Comparison of ENCODE assay signal across 26 cellular contexts in the genomic region with DNA sequence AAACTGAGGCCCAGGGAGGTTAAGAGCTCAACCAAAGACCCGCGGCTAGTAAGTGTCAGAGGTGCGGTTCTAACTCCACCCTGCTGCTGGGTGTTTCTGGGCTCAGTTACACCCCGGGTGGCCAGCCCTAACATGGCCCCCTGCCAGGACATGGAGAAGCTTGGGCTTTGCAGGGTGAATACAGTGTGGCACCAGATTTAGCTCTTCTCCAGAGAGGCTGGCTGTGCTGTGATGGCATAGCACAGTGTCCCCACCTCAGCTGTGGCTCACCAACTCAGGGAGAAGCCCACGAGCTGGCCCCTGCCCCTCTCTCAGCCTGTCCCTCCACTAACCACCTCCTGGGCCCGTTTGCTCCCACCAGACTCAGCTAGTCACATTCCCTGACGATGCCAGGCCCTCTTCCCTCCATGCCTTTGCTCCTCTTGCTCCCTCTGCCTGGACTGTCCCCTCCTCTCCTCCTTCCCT. TPM values are rescaled to one million over a fixed set of nuclear protein-coding genes. Genes with fewer than 3 reads are reported as not detected.
DNase-seq lines count a peak whose midpoint lies in the region; ATAC-seq, FAIRE-seq and TF ChIP-seq lines count a peak whose summit lies in the region.
"Had no signal": no experiment of that assay in that cellular context is flagged by ENCODE, and none has a peak within 500 bp of the region (broad histone marks: within the 10 kb centered on the region; RNA-seq: fewer than 3 reads in every experiment).

No MANE protein-coding gene starts in this region.

- peak in 3 of 4 donors; percentile 29 to 46 (median 42) for ATAC-seq in psoas muscle
- ATAC-seq in foreskin keratinocyte: no peak
- ATAC-seq: GM12878; heart right ventricle; left lung; stimulated activated naive CD8-positive, alpha-beta T cell treated with anti-CD3 and anti-CD28 coated beads, Interleukin-15, Interleukin-2, amounts not matched to agents 100 U/mL and 50 U/mL, for 24 hours had no signal

- no peak overlapping the region for H3K18ac ChIP-seq in H1 (ENCODE audit: extremely low read depth, low read length)

- peak overlapping the region; percentile 12; the same call in 1 of the 2 replicates for H2BK5ac ChIP-seq in H1 (ENCODE audit: low read depth, low read length)

- H3K36me3 ChIP-seq in H1 (ENCODE audit: control insufficient read depth in 2 of 4, insufficient read depth in 4 of 4, low read length in 3 of 4): no peaks in the 10 kb centered on the region; a peak in 2 of 8 replicates
- peaks cover 0 to 73% of the 10 kb centered on the region in 2 donors for H3K36me3 ChIP-seq in psoas muscle (ENCODE audit: insufficient read depth in 1 of 2, low read depth in 1 of 2)
- H3K36me3 ChIP-seq: neural progenitor cell, transverse colon had no signal

- H3K4me3 ChIP-seq in H1 (ENCODE audit: extremely low read depth in 1 of 4, insufficient read depth in 2 of 4, low read depth in 3 of 4, low read length in 4 of 4) (no peak overlapping the region), psoas muscle (no peak overlapping the region)
- H3K4me3 ChIP-seq: GM12878, heart right ventricle, left lung, neural progenitor cell, SK-N-MC, skin epidermis, transverse colon had no signal

- H3K27me3 ChIP-seq in H1 (replicated peaks in 1 of 4; ENCODE audit: control insufficient read depth in 3 of 4, extremely low read depth in 1 of 4, insufficient read depth in 3 of 4, low read length in 3 of 4) (no peaks in the 10 kb centered on the region), psoas muscle (ENCODE audit: insufficient read depth in 3 of 3, low read length in 2 of 3) (no peaks in the 10 kb centered on the region), foreskin keratinocyte (no peaks in the 10 kb centered on the region)
- H3K27me3 ChIP-seq: heart right ventricle, left lung, neural progenitor cell, transverse colon had no signal

- no peak for TF ChIP-seq EP300 in H1 (IDR thresholded peaks at IDR 0.05; ENCODE audit: borderline replicate concordance in 1 of 2, low read depth in 2 of 2, low read length in 2 of 2)

- no peak overlapping the region for H3K23ac ChIP-seq in H1 (ENCODE audit: insufficient read length)

- H4K20me1 ChIP-seq in H1 (replicated peaks in 1 of 2; ENCODE audit: control insufficient read depth in 1 of 2, insufficient read depth in 2 of 2, low read length in 2 of 2): no peaks in the 10 kb centered on the region

- POLR2A ChIA-PET in H1 (lab: Charles Lee; ENCODE audit: partially characterized antibody): interaction anchor here (1.3 kb wide), 1 partner anchor 32 kb away, joined by 3 read pairs; no protein-coding TSS in a partner anchor

- H3K79me2 ChIP-seq in H1 (ENCODE audit: control insufficient read depth in 1 of 2, insufficient read depth in 2 of 2, low read length in 2 of 2): no peaks in the 10 kb centered on the region

- H2BK15ac ChIP-seq in H1 (ENCODE audit: low read length): no peak overlapping the region; the same call in 1 of the 2 replicates

- H3K4ac ChIP-seq in H1 (replicated peaks; ENCODE audit: insufficient read length, low read depth, low read length): no peak overlapping the region

- no peaks in the 10 kb centered on the region for H3K79me1 ChIP-seq in H1 (ENCODE audit: low read depth, low read length)

- 90% methylated on average over 7 of the region's 7 CpGs; no CpG with 5 or more reads in 1 of the 2 experiments for WGBS in H1 (ENCODE audit: extremely low coverage in 1 of 2, insufficient coverage in 1 of 2, insufficient read length in 1 of 2, insufficient replicate concordance in 2 of 2, low coverage in 1 of 2, low lambda C conversion rate in 2 of 2, missing lambda C conversion rate in 1 of 2), 2 experiments
- WGBS in psoas muscle, 3 donors: 38 to 58% (median 50%) methylated on average over 7 of the region's 7 CpGs

- H3K9me3 ChIP-seq in H1 (ENCODE audit: insufficient read depth in 2 of 2, low read depth in 1 of 2, low read length in 1 of 2) (no peaks in the 10 kb centered on the region), psoas muscle (no peaks in the 10 kb centered on the region)
- H3K9me3 ChIP-seq: heart right ventricle, left lung, transverse colon had no signal

- TF ChIP-seq RAD21 in H1 (IDR thresholded peaks at IDR 0.05 in 1 of 2, conservative IDR thresholded peaks at IDR 0.05 in 1 of 2; ENCODE audit: low read depth in 2 of 2, low read length in 2 of 2): no peak

- H2BK12ac ChIP-seq in H1 (ENCODE audit: low read depth, low read length): no peak overlapping the region

- H3K23me2 ChIP-seq in H1 (ENCODE audit: low read depth, low read length): no peaks in the 10 kb centered on the region

- CTCF ChIA-PET in H1 (lab: Charles Lee; ENCODE audit: partially characterized antibody): interaction anchor here (0.6 to 1.6 kb wide), 2 partner anchors 11 to 45 kb away, joined by 3 to 4 read pairs; no protein-coding TSS in a partner anchor

- no peak for TF ChIP-seq POLR2A in H1 (IDR thresholded peaks at IDR 0.05; ENCODE audit: control extremely low read depth in 1 of 2, low read depth in 2 of 2, low read length in 2 of 2)

- no peak overlapping the region for H4K8ac ChIP-seq in H1 (ENCODE audit: extremely low read depth, insufficient read depth, low read length)

- H3K4me1 ChIP-seq in H1 (replicated peaks in 1 of 4; ENCODE audit: control insufficient read depth in 3 of 4, insufficient read depth in 4 of 4, low read length in 3 of 4) (no peaks in the 10 kb centered on the region; a peak in 1 of 7 replicates), psoas muscle (peaks cover 44% of the 10 kb centered on the region), foreskin keratinocyte (no peaks in the 10 kb centered on the region)
- H3K4me1 ChIP-seq: left lung, neural progenitor cell had no signal

- H2BK20ac ChIP-seq in H1 (ENCODE audit: low read length): no peak overlapping the region

- no peak overlapping the region for H4K5ac ChIP-seq in H1 (ENCODE audit: insufficient read length, low read depth, low read length)

- TF ChIP-seq CTCF in H1 (IDR thresholded peaks at IDR 0.05; ENCODE audit: control extremely low read depth in 1 of 3, insufficient read depth in 1 of 3, low read depth in 1 of 3, low read length in 3 of 3) (no peak), psoas muscle (IDR thresholded peaks at IDR 0.05) (no peak), foreskin keratinocyte (conservative IDR thresholded peaks at IDR 0.05) (no peak)

- H3K4me2 ChIP-seq in H1 (ENCODE audit: insufficient read depth in 1 of 2, low read depth in 2 of 2, low read length in 2 of 2): no peak overlapping the region
- H3K4me2 ChIP-seq: neural progenitor cell had no signal

- no peak overlapping the region for H4K91ac ChIP-seq in H1 (replicated peaks; ENCODE audit: insufficient read length, low read length)

- H2AFZ ChIP-seq in H1 (ENCODE audit: low read length): no peak overlapping the region
- H2AFZ ChIP-seq: neural progenitor cell had no signal

- H2AK5ac ChIP-seq in H1 (ENCODE audit: low read depth, low read length): no peak overlapping the region

- intact Hi-C loops in psoas muscle (cut with DNase I): no loop called here

- peak overlapping the region in 1 of 4 experiments; percentile 37; a peak in 1 of 7 replicates for H3K9ac ChIP-seq in H1 (replicated peaks in 1 of 4; ENCODE audit: extremely low read depth in 1 of 4, low read depth in 3 of 4, low read length in 3 of 4)
- H3K9ac ChIP-seq: neural progenitor cell had no signal

- no peak overlapping the region for H3K14ac ChIP-seq in H1 (ENCODE audit: insufficient read length)

- H3K56ac ChIP-seq in H1 (replicated peaks; ENCODE audit: insufficient read length, low read depth, low read length): no peak overlapping the region

- H2BK120ac ChIP-seq in H1 (replicated peaks; ENCODE audit: low read depth, low read length): no peak overlapping the region

- FAIRE-seq in H1 (lab: Jason Lieb, UNC): no peak
- FAIRE-seq: GM12878 had no signal

- DNase-seq in NCI-H345 (lab: John Stamatoyannopoulos, UW): peak; percentile 4
- DNase-seq in NCI-H345 treated with DMSO at 0.1 percent for 48 hours (lab: John Stamatoyannopoulos, UW; ENCODE audit: unreplicated experiment): no peak
- peak in 70 of 76 experiments; percentile 24 to 85 (median 68) for DNase-seq in HUDEP-2 (lab: John Stamatoyannopoulos, UW; ENCODE audit: unreplicated experiment in 76 of 76)
- DNase-seq in H1 (ENCODE audit: low read depth in 1 of 2, low spot score in 2 of 2): no peak
- peak in 1 of 2 donors; percentile 66 for DNase-seq in psoas muscle
- DNase-seq in NCI-H69 (lab: John Stamatoyannopoulos, UW): no peak
- DNase-seq in foreskin keratinocyte: no peak
- no peak for DNase-seq in activated CD4-positive, CD25-positive, alpha-beta regulatory T cell treated with anti-CD3 and anti-CD28 coated beads, Interleukin-2, amount 50 U/mL, for 72 hours
- DNase-seq: amniotic stem cell; dermis blood vessel endothelial cell; DMS79; heart right ventricle; Karpas-422; left lung; MV-4-11; NCI-H1694; RPMI8226; stimulated activated CD4-positive, alpha-beta T cell treated with anti-CD3 and anti-CD28 coated beads, Interleukin-2, amount 100 ng/mL, for 24 hours; stimulated activated naive CD8-positive, alpha-beta T cell treated with anti-CD3 and anti-CD28 coated beads, Interleukin-15, Interleukin-2, amounts not matched to agents 100 U/mL and 50 U/mL, for 24 hours; transverse colon had no signal

- H3K27ac ChIP-seq in H1 (ENCODE audit: low read depth, low read length) (no peak overlapping the region), psoas muscle (peak overlapping the region; percentile 50), foreskin keratinocyte (no peak overlapping the region)
- H3K27ac ChIP-seq: 22Rv1, heart right ventricle, left lung, neural progenitor cell, SK-N-MC, skin epidermis, transverse colon had no signal

RNA-seq across cellular contexts. Expression of gene UCP3, which starts 7.0 kb away (rescaled TPM):
- 0.92 and 1.3 TPM in 2 replicates for total RNA-seq in H1 (2021; fragmentation: NEBNext Ultra II Directional; extraction: Animal tissue kit (Norgen Biotek cat#: 25700))
- 0.67 and 0.85 TPM in 2 replicates for polyA plus RNA-seq in H1 (2011; rRNA removed)
- 0.80 TPM for polyA plus RNA-seq in H1 (2011; cell fraction: cytosol; rRNA removed)
- 5.5 TPM for polyA plus RNA-seq in H1 (2011; cell fraction: nucleus; rRNA removed)
- polyA plus RNA-seq in H1 (2012, experiment 1 of 2): 0.59 to 2.2 TPM (median 1.1 TPM) in 4 replicates
- polyA plus RNA-seq in H1 (2012, experiment 2 of 2): 0.12 TPM
- polyA plus RNA-seq in H1 (2013, experiment 1 of 2): 0.65 TPM
- polyA plus RNA-seq in H1 (2013, experiment 2 of 2): 0.57 TPM
- 1.0 and 1.4 TPM in 2 replicates for polyA minus RNA-seq in H1 (2011; rRNA and poly(A)+ RNA removed)
- not detected for polyA minus RNA-seq in H1 (2011; cell fraction: cytosol; rRNA and poly(A)+ RNA removed)
- polyA minus RNA-seq in H1 (2011; cell fraction: nucleus; rRNA and poly(A)+ RNA removed): 3.5 TPM
- 100 to 1,000 TPM in 3 of 4 donors, 10 to 100 TPM in 1; 53.8 to 299 (median 169) TPM for total RNA-seq in psoas muscle
- polyA plus RNA-seq in psoas muscle: 100 to 1,000 TPM in 2 of 3 donors, 1 to 10 TPM in 1; 8.9 to 587 (median 330) TPM
- 0.21 and 0.48 TPM in 2 replicates for total RNA-seq in foreskin keratinocyte
- 0.12 and 0.26 TPM in 2 replicates for polyA plus RNA-seq in foreskin keratinocyte

RNA-seq across cellular contexts. Expression of gene UCP2, which starts 19.2 kb away (rescaled TPM):
- total RNA-seq in H1 (2021; fragmentation: NEBNext Ultra II Directional; extraction: Animal tissue kit (Norgen Biotek cat#: 25700)): 39.8 and 46.2 TPM in 2 replicates
- polyA plus RNA-seq in H1 (2011; rRNA removed): 55.2 and 79.1 TPM in 2 replicates
- 42.6 TPM for polyA plus RNA-seq in H1 (2011; cell fraction: cytosol; rRNA removed)
- 42.7 TPM for polyA plus RNA-seq in H1 (2011; cell fraction: nucleus; rRNA removed)
- polyA plus RNA-seq in H1 (2012, experiment 1 of 2): 28.1 to 49.5 TPM (median 39.5 TPM) in 4 replicates
- 31.0 TPM for polyA plus RNA-seq in H1 (2012, experiment 2 of 2)
- 31.3 TPM for polyA plus RNA-seq in H1 (2013, experiment 1 of 2)
- 31.0 TPM for polyA plus RNA-seq in H1 (2013, experiment 2 of 2)
- 52.7 and 73.3 TPM in 2 replicates for polyA minus RNA-seq in H1 (2011; rRNA and poly(A)+ RNA removed)
- polyA minus RNA-seq in H1 (2011; cell fraction: cytosol; rRNA and poly(A)+ RNA removed): 54.7 TPM
- 53.6 TPM for polyA minus RNA-seq in H1 (2011; cell fraction: nucleus; rRNA and poly(A)+ RNA removed)
- 10 to 100 TPM; 40.8 to 99.5 (median 66.1) TPM for total RNA-seq in psoas muscle
- polyA plus RNA-seq in psoas muscle: 10 to 100 TPM; 11.8 to 90.6 (median 89.6) TPM
- 0.42 and 0.65 TPM in 2 replicates for total RNA-seq in foreskin keratinocyte
- polyA plus RNA-seq in foreskin keratinocyte: 1.0 and 1.2 TPM in 2 replicates
- total RNA-seq: HT1080 had no signal

RNA-seq across cellular contexts. Expression of gene DNAJB13, which starts 51.0 kb away (rescaled TPM):
- 0.54 TPM in 1 of 2 replicates, not detected in the other for total RNA-seq in H1 (2021; fragmentation: NEBNext Ultra II Directional; extraction: Animal tissue kit (Norgen Biotek cat#: 25700))
- polyA plus RNA-seq in H1 (2011; rRNA removed) (0.05 and 0.27 TPM in 2 replicates), psoas muscle (under 1 TPM in 1 of 3 donors, not detected in 2; 0.03 TPM), foreskin keratinocyte (not detected in 2 replicates)
- 0.32 TPM for polyA plus RNA-seq in H1 (2011; cell fraction: cytosol; rRNA removed)
- polyA plus RNA-seq in H1 (2011; cell fraction: nucleus; rRNA removed): 1.0 TPM
- 0.32 to 0.90 TPM (median 0.56 TPM) in 4 replicates for polyA plus RNA-seq in H1 (2012, experiment 1 of 2)
- polyA plus RNA-seq in H1 (2012, experiment 2 of 2): not detected
- polyA plus RNA-seq in H1 (2013, experiment 1 of 2): 0.08 TPM
- polyA plus RNA-seq in H1 (2013, experiment 2 of 2): 0.09 TPM
- not detected in 2 replicates for polyA minus RNA-seq in H1 (2011; rRNA and poly(A)+ RNA removed)
- not detected for polyA minus RNA-seq in H1 (2011; cell fraction: cytosol; rRNA and poly(A)+ RNA removed)
- polyA minus RNA-seq in H1 (2011; cell fraction: nucleus; rRNA and poly(A)+ RNA removed): 0.50 TPM
- total RNA-seq in psoas muscle (not detected), foreskin keratinocyte (0.07 TPM in 1 of 2 replicates, not detected in the other)
- total RNA-seq: dermis blood vessel endothelial cell, GM12878, heart right ventricle, transverse colon had no signal
- polyA plus RNA-seq: heart right ventricle had no signal

Comparison
In these comparisons a context has a peak if more than half of its experiments do, and no peak if none do; other contexts are left out.
1. DNase-seq: peak in NCI-H345 (single experiment) and HUDEP-2 (70 of 76); none in NCI-H345 treated with DMSO at 0.1 percent for 48 hours (single experiment), H1 (0 of 2), NCI-H69 (single experiment), foreskin keratinocyte (0 of 2) and activated CD4-positive, CD25-positive, alpha-beta regulatory T cell treated with anti-CD3 and anti-CD28 coated beads, Interleukin-2, amount 50 U/mL, for 72 hours (single experiment).
2. RNA of gene UCP3, which starts 7.0 kb away (total RNA-seq): 53.8 to 299 TPM in psoas muscle; 0.92 to 1.3 TPM in H1 and 0.21 to 0.48 TPM in foreskin keratinocyte; every median in the first group is over 10 times any median in the second.
3. RNA of gene UCP2, which starts 19.2 kb away (total RNA-seq): 40.8 to 99.5 TPM in psoas muscle and 39.8 to 46.2 TPM in H1; 0.42 to 0.65 TPM in foreskin keratinocyte; every median in the first group is over 10 times any median in the second.